9 cellular contexts compared by ENCODE assay signal in genomic region chr7:142669074-142669654, GRCh38.
DNase-seq lines count a peak whose midpoint lies in the region; ATAC-seq and FAIRE-seq lines count a peak whose summit lies in the region.
"Had no signal": no experiment of that assay in that cellular context is flagged by ENCODE, and none has a peak within 500 bp of the region (broad histone marks: within the 10 kb centered on the region; RNA-seq: fewer than 3 reads in every experiment).

No MANE protein-coding gene starts in this region.

- no peaks in the 10 kb centered on the region for H3K27me3 Mint-ChIP-seq in activated naive CD8-positive, alpha-beta T cell treated with anti-CD3 and anti-CD28 coated beads, Interleukin-2, amount 50 U/mL, for 24 hours
- H3K27me3 Mint-ChIP-seq: central memory CD8-positive, alpha-beta T cell had no signal

- H3K27ac Mint-ChIP-seq in activated naive CD8-positive, alpha-beta T cell treated with anti-CD3 and anti-CD28 coated beads, Interleukin-2, amount 50 U/mL, for 24 hours = no peak overlapping the region

- ATAC-seq in HG02885 (IDR thresholded peaks at IDR 0.05; ENCODE audit: poor library complexity, unreplicated experiment) (peak; percentile 52), GM21390 (IDR thresholded peaks at IDR 0.05; ENCODE audit: unreplicated experiment) (no peak), GM21423 (IDR thresholded peaks at IDR 0.05; ENCODE audit: unreplicated experiment) (no peak)
- no peak for ATAC-seq in activated naive CD8-positive, alpha-beta T cell treated with anti-CD3 and anti-CD28 coated beads, Interleukin-2, amount 50 U/mL, for 24 hours

- H3K4me3 Mint-ChIP-seq in activated naive CD8-positive, alpha-beta T cell treated with anti-CD3 and anti-CD28 coated beads, Interleukin-2, amount 50 U/mL, for 24 hours = peak overlapping the region; percentile 42
- H3K4me3 Mint-ChIP-seq: central memory CD8-positive, alpha-beta T cell had no signal

- no peaks in the 10 kb centered on the region for H3K9me3 Mint-ChIP-seq in activated naive CD8-positive, alpha-beta T cell treated with anti-CD3 and anti-CD28 coated beads, Interleukin-2, amount 50 U/mL, for 24 hours
- H3K9me3 Mint-ChIP-seq: central memory CD8-positive, alpha-beta T cell had no signal

- peaks cover 2% of the 10 kb centered on the region for H3K36me3 Mint-ChIP-seq in activated naive CD8-positive, alpha-beta T cell treated with anti-CD3 and anti-CD28 coated beads, Interleukin-2, amount 50 U/mL, for 24 hours (ENCODE audit: low read depth)

- DNase-seq in COR-L47 (lab: John Stamatoyannopoulos, UW) (peak; percentile 1), midbrain (lab: John Stamatoyannopoulos, UW) (peak; percentile 5), GM19239 (ENCODE audit: insufficient read length, low spot score) (no peak), activated gamma-delta T cell (lab: John Stamatoyannopoulos, UW) (no peak)
- DNase-seq in activated naive CD8-positive, alpha-beta T cell treated with anti-CD3 and anti-CD28 coated beads, Interleukin-2, amount 50 U/mL, for 24 hours = no peak

- no peak for FAIRE-seq in GM19239 (lab: Jason Lieb, UNC)

- H3K4me1 Mint-ChIP-seq in activated naive CD8-positive, alpha-beta T cell treated with anti-CD3 and anti-CD28 coated beads, Interleukin-2, amount 50 U/mL, for 24 hours = peaks cover 33% of the 10 kb centered on the region

Comparison
In these comparisons a context has a peak if more than half of its experiments do, and no peak if none do; other contexts are left out.
1. DNase-seq: peak in COR-L47 (single experiment) and midbrain (single experiment); none in activated naive CD8-positive, alpha-beta T cell treated with anti-CD3 and anti-CD28 coated beads, Interleukin-2, amount 50 U/mL, for 24 hours (single experiment), GM19239 (single experiment) and activated gamma-delta T cell (single experiment).